1 cellular context compared by ENCODE assay signal in the genomic region with DNA sequence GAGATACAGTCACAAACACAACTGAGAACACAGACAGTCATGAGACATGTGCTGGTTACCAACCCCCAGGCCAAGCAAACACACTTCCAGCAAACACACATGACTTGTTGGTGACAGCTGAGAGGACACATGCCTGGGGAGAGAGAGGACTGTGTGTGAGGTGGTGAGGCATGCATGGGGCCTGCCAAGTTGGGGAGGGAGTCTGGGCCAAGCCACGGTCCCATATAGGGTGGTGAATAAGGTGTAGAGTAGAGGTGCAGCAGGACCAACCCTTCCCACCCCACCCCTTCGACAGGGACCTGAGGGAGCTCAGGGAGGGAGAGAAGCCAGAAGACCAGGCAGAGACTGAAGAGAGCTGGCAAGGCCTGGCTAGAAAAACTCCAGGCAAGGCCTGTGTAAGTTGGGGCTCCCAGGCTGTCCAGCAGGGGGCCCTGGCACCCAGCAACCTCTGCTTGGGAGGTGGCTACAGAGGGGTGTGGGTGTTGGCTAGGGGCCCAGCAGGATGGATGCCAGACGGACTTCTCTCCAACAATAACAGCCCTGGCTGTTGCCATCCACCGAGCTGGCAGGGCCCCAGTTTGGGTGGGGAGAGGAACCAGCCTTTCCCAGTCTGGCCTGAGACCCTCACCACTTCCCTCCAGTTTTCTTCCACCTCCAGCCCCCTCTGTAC.
TF ChIP-seq lines count a peak whose summit lies in the region.

No MANE protein-coding gene starts in this region.

TF ChIP-seq in HepG2, 621 proteins besides CTCF, POLR2A, EP300 and RAD21 (continued from another document and continues in another):
- TF ChIP-seq, protein P1, sequence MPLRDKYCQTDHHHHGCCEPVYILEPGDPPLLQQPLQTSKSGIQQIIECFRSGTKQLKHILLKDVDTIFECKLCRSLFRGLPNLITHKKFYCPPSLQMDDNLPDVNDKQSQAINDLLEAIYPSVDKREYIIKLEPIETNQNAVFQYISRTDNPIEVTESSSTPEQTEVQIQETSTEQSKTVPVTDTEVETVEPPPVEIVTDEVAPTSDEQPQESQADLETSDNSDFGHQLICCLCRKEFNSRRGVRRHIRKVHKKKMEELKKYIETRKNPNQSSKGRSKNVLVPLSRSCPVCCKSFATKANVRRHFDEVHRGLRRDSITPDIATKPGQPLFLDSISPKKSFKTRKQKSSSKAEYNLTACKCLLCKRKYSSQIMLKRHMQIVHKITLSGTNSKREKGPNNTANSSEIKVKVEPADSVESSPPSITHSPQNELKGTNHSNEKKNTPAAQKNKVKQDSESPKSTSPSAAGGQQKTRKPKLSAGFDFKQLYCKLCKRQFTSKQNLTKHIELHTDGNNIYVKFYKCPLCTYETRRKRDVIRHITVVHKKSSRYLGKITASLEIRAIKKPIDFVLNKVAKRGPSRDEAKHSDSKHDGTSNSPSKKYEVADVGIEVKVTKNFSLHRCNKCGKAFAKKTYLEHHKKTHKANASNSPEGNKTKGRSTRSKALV (CRISPR knock-in tag; IDR thresholded peaks at IDR 0.05) = 0 out of 2 replicates have a peak, but pooled peaks have one; percentile 39
- peak; percentile 74 for TF ChIP-seq ZNF605 (CRISPR knock-in tag; IDR thresholded peaks at IDR 0.05)
- TF ChIP-seq, protein P2, sequence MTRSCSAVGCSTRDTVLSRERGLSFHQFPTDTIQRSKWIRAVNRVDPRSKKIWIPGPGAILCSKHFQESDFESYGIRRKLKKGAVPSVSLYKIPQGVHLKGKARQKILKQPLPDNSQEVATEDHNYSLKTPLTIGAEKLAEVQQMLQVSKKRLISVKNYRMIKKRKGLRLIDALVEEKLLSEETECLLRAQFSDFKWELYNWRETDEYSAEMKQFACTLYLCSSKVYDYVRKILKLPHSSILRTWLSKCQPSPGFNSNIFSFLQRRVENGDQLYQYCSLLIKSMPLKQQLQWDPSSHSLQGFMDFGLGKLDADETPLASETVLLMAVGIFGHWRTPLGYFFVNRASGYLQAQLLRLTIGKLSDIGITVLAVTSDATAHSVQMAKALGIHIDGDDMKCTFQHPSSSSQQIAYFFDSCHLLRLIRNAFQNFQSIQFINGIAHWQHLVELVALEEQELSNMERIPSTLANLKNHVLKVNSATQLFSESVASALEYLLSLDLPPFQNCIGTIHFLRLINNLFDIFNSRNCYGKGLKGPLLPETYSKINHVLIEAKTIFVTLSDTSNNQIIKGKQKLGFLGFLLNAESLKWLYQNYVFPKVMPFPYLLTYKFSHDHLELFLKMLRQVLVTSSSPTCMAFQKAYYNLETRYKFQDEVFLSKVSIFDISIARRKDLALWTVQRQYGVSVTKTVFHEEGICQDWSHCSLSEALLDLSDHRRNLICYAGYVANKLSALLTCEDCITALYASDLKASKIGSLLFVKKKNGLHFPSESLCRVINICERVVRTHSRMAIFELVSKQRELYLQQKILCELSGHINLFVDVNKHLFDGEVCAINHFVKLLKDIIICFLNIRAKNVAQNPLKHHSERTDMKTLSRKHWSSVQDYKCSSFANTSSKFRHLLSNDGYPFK (CRISPR knock-in tag; IDR thresholded peaks at IDR 0.05; ENCODE audit: borderline replicate concordance) = peak; percentile 62; the same call in 1 of the 2 replicates
- TF ChIP-seq ZNF550 (CRISPR knock-in tag; IDR thresholded peaks at IDR 0.05; ENCODE audit: borderline replicate concordance) = peak; percentile 54; the same call in 1 of the 2 replicates
- peak; percentile 74; the same call in 1 of the 2 replicates for TF ChIP-seq SMAD3 (CRISPR knock-in tag; IDR thresholded peaks at IDR 0.05)
- no peak for TF ChIP-seq ARNTL (CRISPR knock-in tag; IDR thresholded peaks at IDR 0.05)
- TF ChIP-seq ZNF773 (CRISPR knock-in tag; IDR thresholded peaks at IDR 0.05; ENCODE audit: borderline replicate concordance) = no peak
- peak; percentile 66; the same call in 1 of the 2 replicates for TF ChIP-seq ZNF331 (CRISPR knock-in tag; IDR thresholded peaks at IDR 0.05)
- TF ChIP-seq SP1 (IDR thresholded peaks at IDR 0.05) = no peak
- 0 out of 2 replicates have a peak, but pooled peaks have one; percentile 11 for TF ChIP-seq SP1 (CRISPR knock-in tag; IDR thresholded peaks at IDR 0.05)
- TF ChIP-seq ZNF451 (CRISPR knock-in tag; IDR thresholded peaks at IDR 0.05) = no peak
- peak; percentile 27; the same call in 1 of the 2 replicates for TF ChIP-seq MYC (CRISPR knock-in tag; IDR thresholded peaks at IDR 0.05; ENCODE audit: borderline replicate concordance)
- TF ChIP-seq, protein P3, sequence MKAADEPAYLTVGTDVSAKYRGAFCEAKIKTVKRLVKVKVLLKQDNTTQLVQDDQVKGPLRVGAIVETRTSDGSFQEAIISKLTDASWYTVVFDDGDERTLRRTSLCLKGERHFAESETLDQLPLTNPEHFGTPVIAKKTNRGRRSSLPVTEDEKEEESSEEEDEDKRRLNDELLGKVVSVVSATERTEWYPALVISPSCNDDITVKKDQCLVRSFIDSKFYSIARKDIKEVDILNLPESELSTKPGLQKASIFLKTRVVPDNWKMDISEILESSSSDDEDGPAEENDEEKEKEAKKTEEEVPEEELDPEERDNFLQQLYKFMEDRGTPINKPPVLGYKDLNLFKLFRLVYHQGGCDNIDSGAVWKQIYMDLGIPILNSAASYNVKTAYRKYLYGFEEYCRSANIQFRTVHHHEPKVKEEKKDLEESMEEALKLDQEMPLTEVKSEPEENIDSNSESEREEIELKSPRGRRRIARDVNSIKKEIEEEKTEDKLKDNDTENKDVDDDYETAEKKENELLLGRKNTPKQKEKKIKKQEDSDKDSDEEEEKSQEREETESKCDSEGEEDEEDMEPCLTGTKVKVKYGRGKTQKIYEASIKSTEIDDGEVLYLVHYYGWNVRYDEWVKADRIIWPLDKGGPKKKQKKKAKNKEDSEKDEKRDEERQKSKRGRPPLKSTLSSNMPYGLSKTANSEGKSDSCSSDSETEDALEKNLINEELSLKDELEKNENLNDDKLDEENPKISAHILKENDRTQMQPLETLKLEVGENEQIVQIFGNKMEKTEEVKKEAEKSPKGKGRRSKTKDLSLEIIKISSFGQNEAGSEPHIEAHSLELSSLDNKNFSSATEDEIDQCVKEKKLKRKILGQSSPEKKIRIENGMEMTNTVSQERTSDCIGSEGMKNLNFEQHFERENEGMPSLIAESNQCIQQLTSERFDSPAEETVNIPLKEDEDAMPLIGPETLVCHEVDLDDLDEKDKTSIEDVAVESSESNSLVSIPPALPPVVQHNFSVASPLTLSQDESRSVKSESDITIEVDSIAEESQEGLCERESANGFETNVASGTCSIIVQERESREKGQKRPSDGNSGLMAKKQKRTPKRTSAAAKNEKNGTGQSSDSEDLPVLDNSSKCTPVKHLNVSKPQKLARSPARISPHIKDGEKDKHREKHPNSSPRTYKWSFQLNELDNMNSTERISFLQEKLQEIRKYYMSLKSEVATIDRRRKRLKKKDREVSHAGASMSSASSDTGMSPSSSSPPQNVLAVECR (CRISPR knock-in tag; IDR thresholded peaks at IDR 0.05; ENCODE audit: borderline replicate concordance) = peak; percentile 59; the same call in 1 of the 2 replicates
- peak; percentile 89; the same call in 1 of the 2 replicates for TF ChIP-seq NFKB2 (CRISPR knock-in tag; IDR thresholded peaks at IDR 0.05; ENCODE audit: borderline replicate concordance)
- peak; percentile 65 for TF ChIP-seq STAG1 (CRISPR knock-in tag; IDR thresholded peaks at IDR 0.05)
- TF ChIP-seq ZNF747 (CRISPR knock-in tag; IDR thresholded peaks at IDR 0.05; ENCODE audit: borderline replicate concordance) = peak; percentile 39; the same call in 1 of the 2 replicates
- TF ChIP-seq KLF16 (CRISPR knock-in tag; IDR thresholded peaks at IDR 0.05) = peak in 1 of 2 experiments; percentile 79; a peak in 2 of 4 replicates
- TF ChIP-seq ZNF382 (CRISPR knock-in tag; IDR thresholded peaks at IDR 0.05; ENCODE audit: borderline replicate concordance) = no peak
- TF ChIP-seq PCBP1 (IDR thresholded peaks at IDR 0.05; ENCODE audit: borderline replicate concordance, low read depth, low read length) = no peak
- TF ChIP-seq, protein P4, sequence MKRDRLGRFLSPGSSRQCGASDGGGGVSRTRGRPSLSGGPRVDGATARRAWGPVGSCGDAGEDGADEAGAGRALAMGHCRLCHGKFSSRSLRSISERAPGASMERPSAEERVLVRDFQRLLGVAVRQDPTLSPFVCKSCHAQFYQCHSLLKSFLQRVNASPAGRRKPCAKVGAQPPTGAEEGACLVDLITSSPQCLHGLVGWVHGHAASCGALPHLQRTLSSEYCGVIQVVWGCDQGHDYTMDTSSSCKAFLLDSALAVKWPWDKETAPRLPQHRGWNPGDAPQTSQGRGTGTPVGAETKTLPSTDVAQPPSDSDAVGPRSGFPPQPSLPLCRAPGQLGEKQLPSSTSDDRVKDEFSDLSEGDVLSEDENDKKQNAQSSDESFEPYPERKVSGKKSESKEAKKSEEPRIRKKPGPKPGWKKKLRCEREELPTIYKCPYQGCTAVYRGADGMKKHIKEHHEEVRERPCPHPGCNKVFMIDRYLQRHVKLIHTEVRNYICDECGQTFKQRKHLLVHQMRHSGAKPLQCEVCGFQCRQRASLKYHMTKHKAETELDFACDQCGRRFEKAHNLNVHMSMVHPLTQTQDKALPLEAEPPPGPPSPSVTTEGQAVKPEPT (CRISPR knock-in tag; IDR thresholded peaks at IDR 0.05; ENCODE audit: low read depth) = 0 out of 2 replicates have a peak, but pooled peaks have one; percentile 27
- no peak; the same call in 1 of the 2 replicates for TF ChIP-seq FOSL2 (CRISPR knock-in tag; IDR thresholded peaks at IDR 0.05)
- peak; percentile 55; the same call in 1 of the 2 replicates for TF ChIP-seq KLF12 (CRISPR knock-in tag; IDR thresholded peaks at IDR 0.05; ENCODE audit: borderline replicate concordance)
- TF ChIP-seq, protein P5, sequence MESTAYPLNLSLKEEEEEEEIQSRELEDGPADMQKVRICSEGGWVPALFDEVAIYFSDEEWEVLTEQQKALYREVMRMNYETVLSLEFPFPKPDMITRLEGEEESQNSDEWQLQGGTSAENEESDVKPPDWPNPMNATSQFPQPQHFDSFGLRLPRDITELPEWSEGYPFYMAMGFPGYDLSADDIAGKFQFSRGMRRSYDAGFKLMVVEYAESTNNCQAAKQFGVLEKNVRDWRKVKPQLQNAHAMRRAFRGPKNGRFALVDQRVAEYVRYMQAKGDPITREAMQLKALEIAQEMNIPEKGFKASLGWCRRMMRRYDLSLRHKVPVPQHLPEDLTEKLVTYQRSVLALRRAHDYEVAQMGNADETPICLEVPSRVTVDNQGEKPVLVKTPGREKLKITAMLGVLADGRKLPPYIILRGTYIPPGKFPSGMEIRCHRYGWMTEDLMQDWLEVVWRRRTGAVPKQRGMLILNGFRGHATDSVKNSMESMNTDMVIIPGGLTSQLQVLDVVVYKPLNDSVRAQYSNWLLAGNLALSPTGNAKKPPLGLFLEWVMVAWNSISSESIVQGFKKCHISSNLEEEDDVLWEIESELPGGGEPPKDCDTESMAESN (CRISPR knock-in tag; conservative IDR thresholded peaks at IDR 0.05) = peak; percentile 52; the same call in 1 of the 2 replicates
- TF ChIP-seq, protein P6, sequence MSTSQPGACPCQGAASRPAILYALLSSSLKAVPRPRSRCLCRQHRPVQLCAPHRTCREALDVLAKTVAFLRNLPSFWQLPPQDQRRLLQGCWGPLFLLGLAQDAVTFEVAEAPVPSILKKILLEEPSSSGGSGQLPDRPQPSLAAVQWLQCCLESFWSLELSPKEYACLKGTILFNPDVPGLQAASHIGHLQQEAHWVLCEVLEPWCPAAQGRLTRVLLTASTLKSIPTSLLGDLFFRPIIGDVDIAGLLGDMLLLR (CRISPR knock-in tag; IDR thresholded peaks at IDR 0.05) = peak; percentile 75; the same call in 1 of the 2 replicates
- TF ChIP-seq ZBTB7B (CRISPR knock-in tag; IDR thresholded peaks at IDR 0.05) = peak; percentile 53; the same call in 1 of the 2 replicates
- 0 out of 2 replicates have a peak, but pooled peaks have one; percentile 12 for TF ChIP-seq ZNF572 (CRISPR knock-in tag; IDR thresholded peaks at IDR 0.05)
- TF ChIP-seq, protein P7, sequence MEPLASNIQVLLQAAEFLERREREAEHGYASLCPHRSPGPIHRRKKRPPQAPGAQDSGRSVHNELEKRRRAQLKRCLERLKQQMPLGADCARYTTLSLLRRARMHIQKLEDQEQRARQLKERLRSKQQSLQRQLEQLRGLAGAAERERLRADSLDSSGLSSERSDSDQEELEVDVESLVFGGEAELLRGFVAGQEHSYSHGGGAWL (CRISPR knock-in tag; IDR thresholded peaks at IDR 0.05) = 0 out of 2 replicates have a peak, but pooled peaks have one; percentile 15
- no peak for TF ChIP-seq ZNF782 (CRISPR knock-in tag; IDR thresholded peaks at IDR 0.05; ENCODE audit: borderline replicate concordance)
- no peak for TF ChIP-seq ZNF724P (CRISPR knock-in tag; IDR thresholded peaks at IDR 0.05; ENCODE audit: borderline replicate concordance)
- TF ChIP-seq NR2F6 (IDR thresholded peaks at IDR 0.05) = no peak
- 0 out of 2 replicates have a peak, but pooled peaks have one; percentile 27 for TF ChIP-seq NR2F6 (CRISPR knock-in tag; IDR thresholded peaks at IDR 0.05)
- no peak for TF ChIP-seq HNRNPK (IDR thresholded peaks at IDR 0.05; ENCODE audit: low read depth, low read length, poor library complexity, severe bottlenecking)
- TF ChIP-seq IRF2 (CRISPR knock-in tag; IDR thresholded peaks at IDR 0.05) = peak; percentile 62
- peak; percentile 87 for TF ChIP-seq GATAD2A (CRISPR knock-in tag; IDR thresholded peaks at IDR 0.05)
- TF ChIP-seq, protein P8, sequence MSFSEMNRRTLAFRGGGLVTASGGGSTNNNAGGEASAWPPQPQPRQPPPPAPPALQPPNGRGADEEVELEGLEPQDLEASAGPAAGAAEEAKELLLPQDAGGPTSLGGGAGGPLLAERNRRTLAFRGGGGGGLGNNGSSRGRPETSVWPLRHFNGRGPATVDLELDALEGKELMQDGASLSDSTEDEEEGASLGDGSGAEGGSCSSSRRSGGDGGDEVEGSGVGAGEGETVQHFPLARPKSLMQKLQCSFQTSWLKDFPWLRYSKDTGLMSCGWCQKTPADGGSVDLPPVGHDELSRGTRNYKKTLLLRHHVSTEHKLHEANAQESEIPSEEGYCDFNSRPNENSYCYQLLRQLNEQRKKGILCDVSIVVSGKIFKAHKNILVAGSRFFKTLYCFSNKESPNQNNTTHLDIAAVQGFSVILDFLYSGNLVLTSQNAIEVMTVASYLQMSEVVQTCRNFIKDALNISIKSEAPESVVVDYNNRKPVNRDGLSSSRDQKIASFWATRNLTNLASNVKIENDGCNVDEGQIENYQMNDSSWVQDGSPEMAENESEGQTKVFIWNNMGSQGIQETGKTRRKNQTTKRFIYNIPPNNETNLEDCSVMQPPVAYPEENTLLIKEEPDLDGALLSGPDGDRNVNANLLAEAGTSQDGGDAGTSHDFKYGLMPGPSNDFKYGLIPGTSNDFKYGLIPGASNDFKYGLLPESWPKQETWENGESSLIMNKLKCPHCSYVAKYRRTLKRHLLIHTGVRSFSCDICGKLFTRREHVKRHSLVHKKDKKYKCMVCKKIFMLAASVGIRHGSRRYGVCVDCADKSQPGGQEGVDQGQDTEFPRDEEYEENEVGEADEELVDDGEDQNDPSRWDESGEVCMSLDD (CRISPR knock-in tag; IDR thresholded peaks at IDR 0.05; ENCODE audit: borderline replicate concordance) = peak; percentile 77; the same call in 1 of the 2 replicates
- TF ChIP-seq ZNF839 (CRISPR knock-in tag; IDR thresholded peaks at IDR 0.05; ENCODE audit: borderline replicate concordance) = peak; percentile 95; the same call in 1 of the 2 replicates
- peak; percentile 14; the same call in 1 of the 2 replicates for TF ChIP-seq RFXAP (CRISPR knock-in tag; IDR thresholded peaks at IDR 0.05; ENCODE audit: borderline replicate concordance)
- TF ChIP-seq ZNF510 (CRISPR knock-in tag; IDR thresholded peaks at IDR 0.05; ENCODE audit: low read depth) = no peak
